Comparison of ENCODE assay signal across 26 cellular contexts in the genomic region with DNA sequence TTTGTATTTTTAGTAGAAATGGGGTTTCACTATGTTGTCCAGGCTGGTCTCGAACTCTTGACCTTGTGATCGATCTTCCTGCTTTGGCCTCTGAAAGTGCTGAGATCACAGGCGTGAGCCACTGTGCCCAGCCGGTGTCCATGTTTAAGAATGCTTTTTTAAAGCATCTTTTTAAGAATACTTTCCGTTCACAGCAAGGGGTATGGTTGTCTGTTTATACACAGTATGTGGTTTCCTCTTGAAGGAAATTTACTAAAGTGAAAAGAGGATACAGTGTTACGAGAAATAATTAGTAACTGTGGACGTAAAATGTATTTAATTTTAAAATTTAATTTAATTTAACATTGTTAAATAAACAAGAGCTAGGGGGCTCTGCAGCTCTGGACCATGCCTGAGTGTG.
A peak's percentile ranks its signal among the peaks of the same experiment; 100 is the strongest.
DNase-seq lines count a peak whose midpoint lies in the region; ATAC-seq and TF ChIP-seq lines count a peak whose summit lies in the region.
"Had no signal": no experiment of that assay in that cellular context is flagged by ENCODE, and none has a peak within 500 bp of the region (broad histone marks: within the 10 kb centered on the region; RNA-seq: fewer than 3 reads in every experiment).

No MANE protein-coding gene starts in this region.

- H3K4me1 ChIP-seq in A673 (ENCODE audit: insufficient read depth, low read length, poor library complexity, severe bottlenecking) = peaks cover 38% of the 10 kb centered on the region
- peaks cover 17% of the 10 kb centered on the region for H3K4me1 ChIP-seq in neural progenitor cell
- H3K4me1 ChIP-seq: A549, BE2C had no signal

- no peaks in the 10 kb centered on the region for H3K9me3 Mint-ChIP-seq in neural progenitor cell
- H3K9me3 Mint-ChIP-seq: CD4-positive, alpha-beta memory T cell; CD8-positive, alpha-beta memory T cell had no signal

- TF ChIP-seq CTCF in A673 (conservative IDR thresholded peaks at IDR 0.05; ENCODE audit: low read depth, low read length) = no peak
- TF ChIP-seq CTCF in neural progenitor cell (IDR thresholded peaks at IDR 0.05) = no peak

- H3K4me3 ChIP-seq in A673 (ENCODE audit: low read depth, low read length, poor library complexity, severe bottlenecking) (no peak overlapping the region), neural progenitor cell (no peak overlapping the region)
- H3K4me3 ChIP-seq: A549, BLaER1, GM12878 had no signal

- H3K9me3 ChIP-seq in A673 (ENCODE audit: low read depth, low read length, poor library complexity, severe bottlenecking) = no peaks in the 10 kb centered on the region
- H3K9me3 ChIP-seq in neural progenitor cell (ENCODE audit: low read depth) = no peaks in the 10 kb centered on the region
- H3K9me3 ChIP-seq: A549, BE2C had no signal

- H2AFZ ChIP-seq in neural progenitor cell (replicated peaks) = no peak overlapping the region

- no peak overlapping the region for H3K27ac ChIP-seq in A673 (ENCODE audit: low read depth, low read length, poor library complexity, severe bottlenecking)
- H3K27ac ChIP-seq in neural progenitor cell = no peak overlapping the region
- H3K27ac ChIP-seq: 22Rv1, A549, BLaER1 had no signal

- H3K9ac ChIP-seq in neural progenitor cell = no peak overlapping the region
- H3K9ac ChIP-seq: BLaER1 had no signal

- H3K36me3 ChIP-seq in A673 (ENCODE audit: insufficient read depth, low read length, poor library complexity, severe bottlenecking) = no peaks in the 10 kb centered on the region
- no peaks in the 10 kb centered on the region for H3K36me3 ChIP-seq in neural progenitor cell
- H3K36me3 ChIP-seq: BE2C, BLaER1 had no signal

- no peaks in the 10 kb centered on the region for H3K36me3 Mint-ChIP-seq in neural progenitor cell
- H3K36me3 Mint-ChIP-seq: CD14-positive monocyte; CD4-positive, alpha-beta memory T cell; CD4-positive, CD25-positive, alpha-beta regulatory T cell; CD8-positive, alpha-beta memory T cell had no signal

- peaks cover 9% of the 10 kb centered on the region for H3K27me3 Mint-ChIP-seq in neural progenitor cell (ENCODE audit: insufficient read depth, low read depth)
- H3K27me3 Mint-ChIP-seq: CD4-positive, CD25-positive, alpha-beta regulatory T cell had no signal

- intact Hi-C loops in A673 (cut with micrococcal nuclease; ENCODE audit: unreplicated experiment) = loop anchor here (10.0 kb wide), 1 partner anchor 188 kb away; no protein-coding TSS in a partner anchor
- intact Hi-C loops in cardiac septum (cut with DNase I) = no loop called here

- H3K4me3 Mint-ChIP-seq in neural progenitor cell = no peak overlapping the region
- H3K4me3 Mint-ChIP-seq: CD14-positive monocyte; CD4-positive, alpha-beta memory T cell; CD4-positive, CD25-positive, alpha-beta regulatory T cell; CD8-positive, alpha-beta memory T cell had no signal

- BruUV-seq in A673 (replicated peaks; lab: Mats Ljungman, UMichigan) = no TSS peak

- no peaks in the 10 kb centered on the region for H4K20me1 ChIP-seq in neural progenitor cell (ENCODE audit: low read depth)
- H4K20me1 ChIP-seq: BLaER1 had no signal

- H3K4me2 ChIP-seq in neural progenitor cell = no peak overlapping the region
- H3K4me2 ChIP-seq: A549, BLaER1 had no signal

- H3K4me1 Mint-ChIP-seq in neural progenitor cell = peaks cover 21% of the 10 kb centered on the region
- H3K4me1 Mint-ChIP-seq: CD4-positive, alpha-beta memory T cell; CD4-positive, CD25-positive, alpha-beta regulatory T cell; CD8-positive, alpha-beta memory T cell had no signal

- CTCF ChIA-PET in A673 (lab: Charles Lee) = no interaction called here

- H3K27me3 ChIP-seq in A673 (replicated peaks; ENCODE audit: insufficient read depth, low read depth, low read length, poor library complexity) = no peaks in the 10 kb centered on the region
- H3K27me3 ChIP-seq in neural progenitor cell = peaks cover 4% of the 10 kb centered on the region
- H3K27me3 ChIP-seq: BE2C, BLaER1 had no signal

- DNase-seq in A673 (ENCODE audit: low spot score) (peak; percentile 76), brain pericyte (ENCODE audit: low read depth, low spot score) (peak; percentile 25), neural progenitor cell (ENCODE audit: low spot score) (no peak), smooth muscle cell of the brain vasculature (ENCODE audit: low read depth, low spot score) (peak; percentile 71), T-helper 1 cell (no peak), cardiac septum (ENCODE audit: low spot score) (no peak)
- DNase-seq: ACHN; BE2C; C1 segment of cervical spinal cord; CD4-positive, alpha-beta memory T cell; CD4-positive, CD25-positive, alpha-beta regulatory T cell; CD8-positive, alpha-beta memory T cell; COR-L47; DMS 273 treated with DMSO at 0.1 percent for 48 hours; DMS153; DMS53; DMS79; DND-41; EL; GDM1 had no signal

- POLR2A ChIA-PET in A673 (lab: Charles Lee; ENCODE audit: low non-redundant PET) = no interaction called here

- H3F3A ChIP-seq in neural progenitor cell (ENCODE audit: low read depth) = peaks cover 15% of the 10 kb centered on the region

- no peaks in the 10 kb centered on the region for H3K79me2 ChIP-seq in neural progenitor cell (ENCODE audit: low read depth)

- ATAC-seq in HG03095 (IDR thresholded peaks at IDR 0.05; ENCODE audit: unreplicated experiment) = no peak
- ATAC-seq: A549, GM12878 had no signal

- peak overlapping the region; percentile 72 for H3K27ac Mint-ChIP-seq in neural progenitor cell
- H3K27ac Mint-ChIP-seq: CD4-positive, alpha-beta memory T cell; CD4-positive, CD25-positive, alpha-beta regulatory T cell; CD8-positive, alpha-beta memory T cell had no signal

Comparison
In these comparisons a context has a peak if more than half of its experiments do, and no peak if none do; other contexts are left out.
1. DNase-seq: peak in A673 (single experiment), brain pericyte (single experiment) and smooth muscle cell of the brain vasculature (single experiment); none in neural progenitor cell (single experiment), T-helper 1 cell (0 of 5) and cardiac septum (single experiment).